Comparison of ENCODE assay signal across 8 cellular contexts in the genomic region with DNA sequence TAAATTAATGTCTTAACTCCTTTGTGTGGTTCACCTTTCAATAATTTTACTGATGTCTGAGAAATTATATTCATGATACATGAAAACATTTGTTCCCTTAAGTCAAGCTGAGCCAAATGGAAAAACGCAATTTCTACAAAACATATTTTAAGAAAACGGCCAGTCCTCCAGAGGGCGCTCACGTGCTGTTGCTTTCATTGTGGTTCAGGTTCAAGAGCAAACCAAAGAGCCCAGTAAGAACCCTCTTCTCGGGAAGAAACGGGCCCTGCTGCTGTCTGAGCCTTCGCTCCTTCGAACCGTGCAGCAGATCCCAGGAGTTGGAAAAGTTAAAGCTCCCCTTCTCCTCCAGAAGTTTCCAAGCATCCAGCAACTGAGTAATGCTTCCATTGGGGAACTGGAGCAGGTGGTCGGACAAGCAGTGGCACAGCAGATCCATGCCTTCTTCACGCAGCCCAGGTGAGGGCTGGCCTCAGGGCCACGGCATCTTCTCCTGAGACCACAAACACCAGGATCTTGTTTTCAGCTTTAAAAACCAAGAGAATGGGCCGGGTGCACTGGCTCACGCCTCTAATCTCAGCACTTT.
DNase-seq lines count a peak whose midpoint lies in the region; ATAC-seq and TF ChIP-seq lines count a peak whose summit lies in the region.

No MANE protein-coding gene starts in this region.

- H3K4me3 ChIP-seq in GM12865 (ENCODE audit: low read depth, low read length) (no peak overlapping the region), astrocyte of the cerebellum (ENCODE audit: low read depth, low read length) (no peak overlapping the region)

- in situ Hi-C loops in astrocyte of the cerebellum (cut with HindIII; ENCODE audit: low sequenced_read_pairs): no loop called here

- peak; percentile 75 for TF ChIP-seq CTCF in GM12865 (IDR thresholded peaks at IDR 0.05; ENCODE audit: insufficient read depth, low read depth, low read length, missing control alignments)
- TF ChIP-seq CTCF in astrocyte of the cerebellum (IDR thresholded peaks at IDR 0.05; ENCODE audit: low read depth, low read length, missing control alignments): peak; percentile 86

- ATAC-seq in GM21786 (IDR thresholded peaks at IDR 0.05; ENCODE audit: unreplicated experiment) (no peak), HG02610 (IDR thresholded peaks at IDR 0.05; ENCODE audit: unreplicated experiment) (no peak)

- DNase-seq in GM12865 (ENCODE audit: low read depth) (peak; percentile 70), NCI-H146 (lab: John Stamatoyannopoulos, UW) (peak; percentile 52), T-helper 22 cell (ENCODE audit: low read depth) (peak; percentile 21), astrocyte of the cerebellum (ENCODE audit: low read depth) (peak; percentile 56), iPS DF 19.7 (ENCODE audit: low read depth, low spot score) (peak; percentile 25)
- peak; percentile 65 for DNase-seq in stimulated activated CD4-positive, alpha-beta T cell treated with anti-CD3 and anti-CD28 coated beads, Interleukin-12 subunit alpha, Interleukin-12 subunit beta, amount 100 ng/mL, for 4 hours
